ENCODE assay signal across 1 cellular context in genomic region chr19:13117176-13117771, GRCh38.
TF ChIP-seq lines count a peak whose summit lies in the region.

No MANE protein-coding gene starts in this region.

TF ChIP-seq in IMR-90, 13 proteins besides CTCF, POLR2A, EP300 and RAD21:
- TF ChIP-seq ELK1 (IDR thresholded peaks at IDR 0.05; ENCODE audit: borderline replicate concordance, low read depth, low read length) (no peak), MXI1 (IDR thresholded peaks at IDR 0.05; ENCODE audit: borderline replicate concordance, low read depth, low read length) (no peak), MAZ (IDR thresholded peaks at IDR 0.05; ENCODE audit: borderline replicate concordance, low read depth, low read length) (no peak), BHLHE40 (IDR thresholded peaks at IDR 0.05; ENCODE audit: low read depth, low read length) (no peak), NFE2L2 (IDR thresholded peaks at IDR 0.05; ENCODE audit: low read depth, low read length) (no peak), CHD1 (IDR thresholded peaks at IDR 0.05; ENCODE audit: low read depth, low read length) (no peak), RFX5 (IDR thresholded peaks at IDR 0.05; ENCODE audit: low read depth, low read length) (no peak), FOS (IDR thresholded peaks at IDR 0.05; ENCODE audit: low read depth, low read length) (no peak), USF2 (IDR thresholded peaks at IDR 0.05; ENCODE audit: low read depth, low read length) (no peak), SMC3 (IDR thresholded peaks at IDR 0.05; ENCODE audit: low read depth, low read length) (no peak), MAFK (IDR thresholded peaks at IDR 0.05; ENCODE audit: low read depth, low read length) (no peak), RCOR1 (IDR thresholded peaks at IDR 0.05; ENCODE audit: insufficient replicate concordance, low read length) (no peak), CEBPB (IDR thresholded peaks at IDR 0.05; ENCODE audit: low read depth, low read length) (no peak)
